ENCODE assay signal across 9 cellular contexts in the genomic region with DNA sequence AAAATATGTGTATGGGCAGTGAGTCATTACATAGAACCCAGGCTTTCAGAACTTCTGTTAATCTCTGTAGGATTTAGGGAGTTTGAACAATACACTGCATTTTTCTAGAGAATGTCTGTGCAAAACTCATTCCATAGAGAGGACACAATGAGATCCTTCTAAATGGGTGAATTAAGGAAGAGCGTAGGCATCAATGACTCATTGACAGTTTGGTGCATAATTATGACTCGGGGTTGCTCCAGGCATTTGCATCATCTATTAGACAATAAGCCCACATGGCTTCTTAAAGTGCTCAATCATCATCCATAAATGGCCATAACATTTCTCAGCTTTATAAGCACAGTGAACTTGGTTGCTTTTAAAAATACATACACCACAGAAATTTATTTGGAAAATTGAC.
"Had no signal": no experiment of that assay in that cellular context is flagged by ENCODE, and none has a peak within 500 bp of the region (broad histone marks: within the 10 kb centered on the region; RNA-seq: fewer than 3 reads in every experiment).

No MANE protein-coding gene starts in this region.

- ATAC-seq: activated CD4-positive, CD25-positive, alpha-beta regulatory T cell treated with anti-CD3 and anti-CD28 coated beads, Interleukin-2, amount 50 U/mL, for 24 hours; effector memory CD8-positive, alpha-beta T cell; gastrocnemius medialis had no signal

- DNase-seq: activated naive CD4-positive, alpha-beta T cell treated with anti-CD3 and anti-CD28 coated beads, Interleukin-2, amount 50 U/mL, for 16 hours; adrenal gland; effector memory CD8-positive, alpha-beta T cell; gastrocnemius medialis; stimulated activated CD4-positive, alpha-beta T cell treated with anti-CD3 and anti-CD28 coated beads, Interleukin-4, amount 100 ng/mL, for 1 hour; testis; uterus had no signal

- H3K4me1 ChIP-seq: adrenal gland, gastrocnemius medialis, testis had no signal

- H3K4me3 ChIP-seq: adrenal gland, esophagus muscularis mucosa, gastrocnemius medialis, testis, uterus had no signal

- H3K27ac ChIP-seq: adrenal gland, esophagus muscularis mucosa, gastrocnemius medialis, testis, uterus had no signal

- H3K36me3 ChIP-seq: adrenal gland, esophagus muscularis mucosa, gastrocnemius medialis, uterus had no signal

- H3K9me3 ChIP-seq: adrenal gland, esophagus muscularis mucosa, gastrocnemius medialis, testis, uterus had no signal

- H3K27me3 ChIP-seq: adrenal gland, esophagus muscularis mucosa, gastrocnemius medialis, testis, uterus had no signal
